ENCODE assay signal across 16 cellular contexts in the genomic region with DNA sequence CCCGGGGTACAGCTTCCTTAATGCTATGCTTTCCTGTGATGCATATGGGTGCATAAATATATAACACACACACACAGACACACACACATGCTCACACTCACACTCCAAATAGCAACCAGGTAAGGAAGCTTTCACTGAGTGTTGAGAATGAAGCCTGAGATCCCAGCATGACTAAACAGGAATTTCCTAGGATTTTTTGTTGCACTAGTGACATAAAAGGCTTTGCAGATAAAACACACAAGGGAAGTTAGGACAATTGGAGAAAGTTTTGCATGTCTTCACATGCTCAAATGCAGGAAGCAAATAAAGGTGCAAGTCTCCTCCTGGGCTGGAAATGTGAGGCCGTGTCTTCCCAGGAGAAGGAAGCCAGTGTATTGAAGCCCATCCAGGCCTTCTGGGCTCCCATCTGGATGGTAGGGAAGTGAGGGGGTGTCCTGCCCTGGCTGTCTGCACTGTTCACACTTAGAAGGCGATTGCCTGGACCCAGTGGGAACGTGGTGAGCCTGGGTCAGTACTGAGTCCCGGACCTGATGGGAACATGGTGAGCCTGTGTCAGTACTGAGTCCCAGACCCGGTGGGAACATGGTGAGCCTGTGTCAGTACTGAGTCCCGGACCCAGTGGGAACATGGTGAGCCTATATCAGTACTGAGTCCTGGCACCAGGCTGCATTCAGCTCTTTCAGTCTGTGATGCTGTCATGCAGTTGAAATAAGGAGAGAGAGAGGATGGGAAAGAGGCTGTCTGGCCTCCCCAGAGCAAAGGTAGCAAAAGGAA. TPM values are rescaled to one million over a fixed set of nuclear protein-coding genes. Genes with fewer than 3 reads are reported as not detected.
DNase-seq lines count a peak whose midpoint lies in the region; ATAC-seq and TF ChIP-seq lines count a peak whose summit lies in the region.
"Had no signal": no experiment of that assay in that cellular context is flagged by ENCODE, and none has a peak within 500 bp of the region (broad histone marks: within the 10 kb centered on the region; RNA-seq: fewer than 3 reads in every experiment).

No MANE protein-coding gene starts in this region.

- no peaks in the 10 kb centered on the region for H3K9me2 ChIP-seq in neural cell (ENCODE audit: insufficient read depth, low read length)

- TF ChIP-seq RAD21 in neural cell (conservative IDR thresholded peaks at IDR 0.05) = no peak

- H3F3A ChIP-seq in neural cell (ENCODE audit: insufficient read depth, low read length, poor library complexity, severe bottlenecking) = no peaks in the 10 kb centered on the region

- H3K4me3 ChIP-seq in right atrium auricular region = no peak overlapping the region
- H3K4me3 ChIP-seq in neural cell (ENCODE audit: low read length) = no peak overlapping the region
- H3K4me3 ChIP-seq in aorta (ENCODE audit: low read length in 2 of 2) = no peak overlapping the region
- H3K4me3 ChIP-seq in osteoblast (ENCODE audit: insufficient read depth, low read length) = no peak overlapping the region
- H3K4me3 ChIP-seq: A549 had no signal

- H3K4me1 Mint-ChIP-seq in brain = peaks cover 51% of the 10 kb centered on the region

- no peak overlapping the region for H2AFZ ChIP-seq in neural cell (ENCODE audit: low read depth, low read length)
- no peak overlapping the region for H2AFZ ChIP-seq in osteoblast (ENCODE audit: low read length)

- H3K27ac Mint-ChIP-seq in brain = peak overlapping the region in 3 of 5 experiments; percentile 50 to 79 (median 61)

- no peak overlapping the region for H3K9ac ChIP-seq in neural cell (ENCODE audit: low read length)

- TF ChIP-seq CTCF in right atrium auricular region (IDR thresholded peaks at IDR 0.05) (no peak), brain (conservative IDR thresholded peaks at IDR 0.05) (no peak), neural cell (IDR thresholded peaks at IDR 0.05; ENCODE audit: poor library complexity, severe bottlenecking) (no peak), osteoblast (IDR thresholded peaks at IDR 0.05; ENCODE audit: extremely low read depth, low read depth, low read length) (no peak)

- DNase-seq in Right ventricle myocardium superior (no peak), right atrium auricular region (ENCODE audit: low spot score) (no peak), aorta (no peak), osteoblast (ENCODE audit: insufficient read length, low spot score, missing footprints) (no peak), HCEC 1CT (no peak)
- DNase-seq: BE2C, DMS79, KG1, NCI-H1105, NCI-H2029 treated with DMSO at 0.1 percent for 48 hours, NCI-H345, OCI-M1, SHP77 had no signal

- no peaks in the 10 kb centered on the region for H3K36me3 ChIP-seq in right atrium auricular region
- no peaks in the 10 kb centered on the region for H3K36me3 ChIP-seq in neural cell (ENCODE audit: insufficient read depth, low read length)
- H3K36me3 ChIP-seq in aorta (ENCODE audit: control insufficient read depth in 1 of 2, insufficient read depth in 2 of 2, low read length in 1 of 2) = no peaks in the 10 kb centered on the region
- no peaks in the 10 kb centered on the region for H3K36me3 ChIP-seq in osteoblast (ENCODE audit: insufficient read depth, low read length)
- H3K36me3 ChIP-seq: BE2C had no signal

- intact Hi-C loops in Right ventricle myocardium superior (cut with DNase I) = no loop called here
- intact Hi-C loops in aorta (cut with DNase I) = no loop called here

- WGBS in aorta, 2 donors = 75 to 76% methylated on average over 7 of the region's 7 CpGs

- H4K20me1 ChIP-seq in neural cell (ENCODE audit: insufficient read depth) = no peaks in the 10 kb centered on the region
- H4K20me1 ChIP-seq in osteoblast (ENCODE audit: insufficient read depth, low read length) = no peaks in the 10 kb centered on the region

- H3K9me3 ChIP-seq in right atrium auricular region (no peaks in the 10 kb centered on the region), neural cell (ENCODE audit: low read length) (no peaks in the 10 kb centered on the region), aorta (ENCODE audit: control insufficient read depth, low read length) (no peaks in the 10 kb centered on the region), osteoblast (ENCODE audit: low read depth, low read length) (no peaks in the 10 kb centered on the region)
- H3K9me3 ChIP-seq: A549, BE2C had no signal

- H3K27me3 Mint-ChIP-seq in brain = peaks cover 3% of the 10 kb centered on the region

- no peaks in the 10 kb centered on the region for H3K4me1 ChIP-seq in right atrium auricular region
- H3K4me1 ChIP-seq in aorta (ENCODE audit: control insufficient read depth in 1 of 2, insufficient read depth in 2 of 2, low read length in 2 of 2) = no peaks in the 10 kb centered on the region
- no peaks in the 10 kb centered on the region for H3K4me1 ChIP-seq in osteoblast (ENCODE audit: insufficient read depth, low read length)
- H3K4me1 ChIP-seq: A549, BE2C had no signal

- ATAC-seq in Right ventricle myocardium superior (ENCODE audit: poor library complexity) (peak; percentile 60), aorta (ENCODE audit: low FRiP score) (peak; percentile 49)
- ATAC-seq: A549 had no signal

- no peaks in the 10 kb centered on the region for H3K9me3 Mint-ChIP-seq in brain

- H3K27ac ChIP-seq in right atrium auricular region = no peak overlapping the region
- no peak overlapping the region for H3K27ac ChIP-seq in neural cell (ENCODE audit: low read length)
- H3K27ac ChIP-seq in aorta (ENCODE audit: low read depth in 1 of 2, low read length in 2 of 2) = no peak overlapping the region
- H3K27ac ChIP-seq in osteoblast (ENCODE audit: low read depth, low read length) = no peak overlapping the region
- H3K27ac ChIP-seq: A549 had no signal

- no peaks in the 10 kb centered on the region for H3K79me2 ChIP-seq in neural cell (replicated peaks; ENCODE audit: insufficient read depth, low read length)
- H3K79me2 ChIP-seq in osteoblast (ENCODE audit: insufficient read depth, low read length) = no peaks in the 10 kb centered on the region

- no peak for TF ChIP-seq EP300 in neural cell (conservative IDR thresholded peaks at IDR 0.05; ENCODE audit: poor library complexity, severe bottlenecking)

- peaks cover 5% of the 10 kb centered on the region for H3K36me3 Mint-ChIP-seq in brain

- H3K4me2 ChIP-seq in neural cell (ENCODE audit: low read length) (no peak overlapping the region), osteoblast (ENCODE audit: insufficient read depth, low read length) (no peak overlapping the region)
- H3K4me2 ChIP-seq: A549 had no signal

- H3K27me3 ChIP-seq in right atrium auricular region = no peaks in the 10 kb centered on the region
- H3K27me3 ChIP-seq in neural cell (ENCODE audit: insufficient read depth, low read depth, low read length) = no peaks in the 10 kb centered on the region
- H3K27me3 ChIP-seq in aorta (ENCODE audit: control insufficient read depth in 1 of 2, insufficient read depth in 2 of 2, low read length in 1 of 2) = no peaks in the 10 kb centered on the region
- peaks cover 7% of the 10 kb centered on the region for H3K27me3 ChIP-seq in osteoblast (ENCODE audit: insufficient read depth, low read length)
- H3K27me3 ChIP-seq: BE2C had no signal

- H3K4me3 Mint-ChIP-seq in brain = no peak overlapping the region

TF ChIP-seq in neural cell, 6 proteins besides CTCF, POLR2A, EP300 and RAD21:
- TF ChIP-seq, protein P1, sequence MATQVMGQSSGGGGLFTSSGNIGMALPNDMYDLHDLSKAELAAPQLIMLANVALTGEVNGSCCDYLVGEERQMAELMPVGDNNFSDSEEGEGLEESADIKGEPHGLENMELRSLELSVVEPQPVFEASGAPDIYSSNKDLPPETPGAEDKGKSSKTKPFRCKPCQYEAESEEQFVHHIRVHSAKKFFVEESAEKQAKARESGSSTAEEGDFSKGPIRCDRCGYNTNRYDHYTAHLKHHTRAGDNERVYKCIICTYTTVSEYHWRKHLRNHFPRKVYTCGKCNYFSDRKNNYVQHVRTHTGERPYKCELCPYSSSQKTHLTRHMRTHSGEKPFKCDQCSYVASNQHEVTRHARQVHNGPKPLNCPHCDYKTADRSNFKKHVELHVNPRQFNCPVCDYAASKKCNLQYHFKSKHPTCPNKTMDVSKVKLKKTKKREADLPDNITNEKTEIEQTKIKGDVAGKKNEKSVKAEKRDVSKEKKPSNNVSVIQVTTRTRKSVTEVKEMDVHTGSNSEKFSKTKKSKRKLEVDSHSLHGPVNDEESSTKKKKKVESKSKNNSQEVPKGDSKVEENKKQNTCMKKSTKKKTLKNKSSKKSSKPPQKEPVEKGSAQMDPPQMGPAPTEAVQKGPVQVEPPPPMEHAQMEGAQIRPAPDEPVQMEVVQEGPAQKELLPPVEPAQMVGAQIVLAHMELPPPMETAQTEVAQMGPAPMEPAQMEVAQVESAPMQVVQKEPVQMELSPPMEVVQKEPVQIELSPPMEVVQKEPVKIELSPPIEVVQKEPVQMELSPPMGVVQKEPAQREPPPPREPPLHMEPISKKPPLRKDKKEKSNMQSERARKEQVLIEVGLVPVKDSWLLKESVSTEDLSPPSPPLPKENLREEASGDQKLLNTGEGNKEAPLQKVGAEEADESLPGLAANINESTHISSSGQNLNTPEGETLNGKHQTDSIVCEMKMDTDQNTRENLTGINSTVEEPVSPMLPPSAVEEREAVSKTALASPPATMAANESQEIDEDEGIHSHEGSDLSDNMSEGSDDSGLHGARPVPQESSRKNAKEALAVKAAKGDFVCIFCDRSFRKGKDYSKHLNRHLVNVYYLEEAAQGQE (IDR thresholded peaks at IDR 0.05; ENCODE audit: borderline replicate concordance) = peak; percentile 53
- TF ChIP-seq EZH2 (IDR thresholded peaks at IDR 0.05; ENCODE audit: borderline replicate concordance, insufficient read depth, low read length, poor library complexity, severe bottlenecking) = no peak

RNA-seq across cellular contexts. Expression of a gene that starts 38.8 kb away (rescaled TPM):
- total RNA-seq in Right ventricle myocardium superior (not detected), right atrium auricular region (not detected), aorta (under 1 TPM in 1 of 2 donors, not detected in 1; 0.09 TPM), osteoblast (not detected in 2 replicates)
- polyA plus RNA-seq in brain (ENCODE audit: insufficient read depth, low read depth, low replicate concordance) (0.39 TPM), neural cell (4.0 and 4.9 TPM in 2 replicates), aorta (under 1 TPM in 1 of 2 donors, not detected in 1; 0.13 TPM)
- 11.4 and 14.6 TPM in 2 replicates for polyA minus RNA-seq in neural cell
- polyA plus RNA-seq: A549 had no signal
